8 cellular contexts compared by ENCODE assay signal in the genomic region with DNA sequence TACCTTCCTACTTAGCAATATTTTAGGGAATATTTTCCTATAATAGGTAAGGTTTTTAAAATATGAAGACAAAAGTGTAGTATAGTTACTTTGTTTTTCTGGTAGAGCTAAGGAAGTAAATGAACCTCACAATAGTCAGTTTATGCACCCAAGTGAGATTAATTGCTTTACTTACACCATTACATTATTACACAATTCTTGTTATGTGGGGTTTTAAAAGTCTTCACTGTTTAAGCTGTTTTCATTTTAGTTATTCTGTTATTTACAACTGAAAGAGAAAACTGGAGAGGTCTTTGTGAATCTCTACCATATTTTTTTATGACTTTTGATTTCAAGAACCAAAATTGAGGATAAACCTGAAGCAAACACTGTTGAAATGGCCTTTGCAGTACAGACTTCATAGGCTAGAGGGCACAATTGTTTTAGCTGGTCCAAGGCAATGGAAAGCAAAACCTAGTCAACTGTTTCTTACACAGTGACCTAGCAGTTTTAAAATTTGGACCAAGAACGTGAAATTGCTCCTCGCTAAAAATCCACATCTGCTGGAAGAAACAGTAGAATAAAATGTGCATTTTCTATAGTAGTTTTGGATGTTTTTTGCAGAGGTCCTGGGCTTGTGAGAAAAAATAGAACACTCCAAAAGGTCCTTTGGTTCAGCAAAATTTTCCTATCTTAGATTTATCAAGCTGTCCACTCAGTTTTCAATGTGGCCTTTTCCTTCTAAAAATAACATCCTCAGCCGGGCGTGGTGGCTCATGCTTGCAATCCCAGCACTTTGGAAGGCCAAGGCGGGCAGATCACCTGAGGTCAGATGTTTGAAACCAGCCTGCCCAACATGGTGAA.
A peak's percentile ranks its signal among the peaks of the same experiment; 100 is the strongest.
DNase-seq lines count a peak whose midpoint lies in the region; ATAC-seq and TF ChIP-seq lines count a peak whose summit lies in the region.

No MANE protein-coding gene starts in this region.

- ATAC-seq in natural killer cell = peak; percentile 79 to 89 (median 88)

- H3K4me3 ChIP-seq in GM06990 (replicated peaks; ENCODE audit: low read depth, low read length) (peak overlapping the region; percentile 14; the same call in 1 of the 2 replicates), Karpas-422 (ENCODE audit: low read length) (no peak overlapping the region), SU-DHL-6 (ENCODE audit: insufficient read depth, low read length, poor library complexity, severe bottlenecking) (no peak overlapping the region)

- DNase-seq in ACHN = peak; percentile 60
- DNase-seq in GM06990 (ENCODE audit: extremely low read depth, insufficient read length) = peak; percentile 53
- DNase-seq in H9 = no peak
- DNase-seq in Karpas-422 = peak; percentile 74
- DNase-seq in fibroblast of gingiva (ENCODE audit: low read depth) = peak; percentile 70
- no peak for DNase-seq in natural killer cell
- no peak for DNase-seq in occipital lobe (lab: John Stamatoyannopoulos, UW)

- no peak overlapping the region for H3K4me2 ChIP-seq in H9 (ENCODE audit: insufficient read depth, insufficient read length, low read length)
- H3K4me2 ChIP-seq in Karpas-422 (ENCODE audit: low read depth, low read length, poor library complexity, severe bottlenecking) = no peak overlapping the region
- no peak overlapping the region for H3K4me2 ChIP-seq in SU-DHL-6 (ENCODE audit: low read depth, low read length, poor library complexity, severe bottlenecking)

- H3K9ac ChIP-seq in H9 (ENCODE audit: extremely low read depth, insufficient read length, low read length) (no peak overlapping the region), Karpas-422 (ENCODE audit: low read length) (no peak overlapping the region), SU-DHL-6 (ENCODE audit: low read length) (no peak overlapping the region)

- no peak overlapping the region for H2BK15ac ChIP-seq in H9 (ENCODE audit: low read depth, low read length)

- H2BK5ac ChIP-seq in H9 (ENCODE audit: insufficient read length, low read length) = no peak overlapping the region

- no peak overlapping the region for H3K4ac ChIP-seq in H9 (ENCODE audit: low read depth, low read length)

- H4K5ac ChIP-seq in H9 (ENCODE audit: insufficient read length, low read depth, low read length) = no peak overlapping the region

- H4K8ac ChIP-seq in H9 (replicated peaks; ENCODE audit: insufficient read length, low read depth, low read length) = no peak overlapping the region

- no peak overlapping the region for H2AK5ac ChIP-seq in H9 (ENCODE audit: insufficient read length, low read length)

- H3K36me3 ChIP-seq in GM06990 (ENCODE audit: control insufficient read depth, insufficient read depth, low read length) (no peaks in the 10 kb centered on the region), Karpas-422 (ENCODE audit: insufficient read depth, low read length) (no peaks in the 10 kb centered on the region), SU-DHL-6 (ENCODE audit: low read length) (no peaks in the 10 kb centered on the region)

- H2BK12ac ChIP-seq in H9 (ENCODE audit: insufficient read length, low read depth, low read length) = no peak overlapping the region

- intact Hi-C loops in natural killer cell (cut with micrococcal nuclease) = loop anchor here (1.0 to 10.0 kb wide), 3 partner anchors 66 to 757 kb away; a partner anchor contains a TSS

- no peak overlapping the region for H3K23ac ChIP-seq in H9 (ENCODE audit: insufficient read length, low read depth, low read length)

- H3K4me3 Mint-ChIP-seq in H9 (no peak overlapping the region), natural killer cell (no peak overlapping the region)

- H3K27me3 ChIP-seq in GM06990 (replicated peaks; ENCODE audit: control insufficient read depth, insufficient read depth, low read length) = no peaks in the 10 kb centered on the region
- no peaks in the 10 kb centered on the region for H3K27me3 ChIP-seq in H9 (ENCODE audit: insufficient read depth, low read length)
- H3K27me3 ChIP-seq in Karpas-422 (ENCODE audit: low read length) = no peaks in the 10 kb centered on the region
- no peaks in the 10 kb centered on the region for H3K27me3 ChIP-seq in SU-DHL-6 (ENCODE audit: low read length)

- no peak overlapping the region for H3K56ac ChIP-seq in H9 (ENCODE audit: insufficient read length, low read depth, low read length)

- no peak overlapping the region for H3T11ph ChIP-seq in H9 (ENCODE audit: low read length)

- no peaks in the 10 kb centered on the region for H3K9me3 ChIP-seq in H9 (ENCODE audit: control insufficient read depth, low read depth, low read length)
- H3K9me3 ChIP-seq in Karpas-422 (ENCODE audit: low read length) = no peaks in the 10 kb centered on the region
- H3K9me3 ChIP-seq in SU-DHL-6 (ENCODE audit: insufficient read depth, low read length) = no peaks in the 10 kb centered on the region

- no peak overlapping the region for H2BK20ac ChIP-seq in H9 (ENCODE audit: low read depth, low read length, poor library complexity, severe bottlenecking)

- peak overlapping the region; percentile 70 for H3K18ac ChIP-seq in H9 (ENCODE audit: insufficient read length, low read depth, low read length)

- H3K36me3 Mint-ChIP-seq in H9 (ENCODE audit: insufficient read depth in 1 of 3, low read depth in 3 of 3) = peaks cover 0 to 12% (median 0%) of the 10 kb centered on the region in 3 experiments; a peak in 1 of 7 replicates
- H3K36me3 Mint-ChIP-seq in natural killer cell = no peaks in the 10 kb centered on the region

- no peaks in the 10 kb centered on the region for H3F3A ChIP-seq in SU-DHL-6 (ENCODE audit: insufficient read depth)

- H3K9me3 Mint-ChIP-seq in H9 = peaks cover 0 to 6% of the 10 kb centered on the region in 2 experiments; a peak in 1 of 5 replicates
- H3K9me3 Mint-ChIP-seq in natural killer cell = no peaks in the 10 kb centered on the region

- peak; percentile 73 for TF ChIP-seq CTCF in GM06990 (IDR thresholded peaks at IDR 0.05; ENCODE audit: insufficient read depth, low read length, poor library complexity, severe bottlenecking)
- TF ChIP-seq CTCF in H9 (conservative IDR thresholded peaks at IDR 0.05) = peak; percentile 85
- peak; percentile 42 for TF ChIP-seq CTCF in SU-DHL-6 (IDR thresholded peaks at IDR 0.05; ENCODE audit: insufficient read depth, low read length, poor library complexity, severe bottlenecking)
- TF ChIP-seq CTCF in natural killer cell (IDR thresholded peaks at IDR 0.05) = peak; percentile 71

- H3K79me1 ChIP-seq in H9 (ENCODE audit: insufficient read depth, low read depth, low read length, poor library complexity, severe bottlenecking) = no peaks in the 10 kb centered on the region

- no CpG with 5 or more reads among the region's 5 CpGs for WGBS in H9 (ENCODE audit: extremely low coverage, insufficient read length, low lambda C conversion rate)

- H3K27ac ChIP-seq in H9 (ENCODE audit: insufficient read length, low read depth, low read length) (no peak overlapping the region), Karpas-422 (ENCODE audit: low read length) (no peak overlapping the region), SU-DHL-6 (ENCODE audit: low read depth, low read length) (no peak overlapping the region)

- H3K4me1 Mint-ChIP-seq in H9 = peaks cover 22 to 37% of the 10 kb centered on the region in 2 experiments
- no peaks in the 10 kb centered on the region for H3K4me1 Mint-ChIP-seq in natural killer cell

- H3K79me2 ChIP-seq in H9 (ENCODE audit: insufficient read depth, low read length) (no peaks in the 10 kb centered on the region), Karpas-422 (ENCODE audit: low read length) (no peaks in the 10 kb centered on the region), SU-DHL-6 (ENCODE audit: insufficient read depth, low read length) (no peaks in the 10 kb centered on the region)

- H4K20me1 ChIP-seq in H9 (ENCODE audit: control insufficient read depth, insufficient read depth, insufficient read length) (no peaks in the 10 kb centered on the region), Karpas-422 (ENCODE audit: insufficient read depth, low read depth, low read length) (no peaks in the 10 kb centered on the region), SU-DHL-6 (ENCODE audit: low read depth, low read length) (no peaks in the 10 kb centered on the region)

- H4K91ac ChIP-seq in H9 (ENCODE audit: insufficient read length, low read depth, low read length) = no peak overlapping the region

- peak overlapping the region in 1 of 3 experiments; percentile 80; a peak in 2 of 7 replicates for H3K27ac Mint-ChIP-seq in H9
- no peak overlapping the region for H3K27ac Mint-ChIP-seq in natural killer cell

- H2AFZ ChIP-seq in H9 (ENCODE audit: low read length) (no peak overlapping the region), Karpas-422 (ENCODE audit: low read length) (no peak overlapping the region), SU-DHL-6 (ENCODE audit: low read depth, low read length, severe bottlenecking) (no peak overlapping the region)

- in situ Hi-C loops in ACHN (cut with HindIII; ENCODE audit: low pct_ligation_motif_present, low pct_unique_long_range_greater_than_20kb, low sequenced_read_pairs) = no loop called here

- H3K4me1 ChIP-seq in H9 (ENCODE audit: insufficient read depth, low read length) = peaks cover 7% of the 10 kb centered on the region; the same call in 1 of the 2 replicates
- no peaks in the 10 kb centered on the region; the same call in 1 of the 2 replicates for H3K4me1 ChIP-seq in Karpas-422 (ENCODE audit: low read length)

- H3K9me2 ChIP-seq in Karpas-422 (replicated peaks; ENCODE audit: insufficient read depth, low read length) (no peaks in the 10 kb centered on the region), SU-DHL-6 (replicated peaks; ENCODE audit: insufficient read depth, low read length) (no peaks in the 10 kb centered on the region)

- H3K23me2 ChIP-seq in H9 (ENCODE audit: insufficient read length, low read depth, low read length, poor library complexity, severe bottlenecking) = no peaks in the 10 kb centered on the region

- no peak overlapping the region for H2BK120ac ChIP-seq in H9 (ENCODE audit: low read depth, low read length, poor library complexity, severe bottlenecking)

- peaks cover 2% of the 10 kb centered on the region; the same call in 1 of the 2 replicates for H3K27me3 Mint-ChIP-seq in H9 (ENCODE audit: low read depth)
- H3K27me3 Mint-ChIP-seq in natural killer cell (ENCODE audit: low read depth in 2 of 2) = no peaks in the 10 kb centered on the region

- no peak overlapping the region for H3K14ac ChIP-seq in H9 (ENCODE audit: insufficient read depth, low read length)

Comparison
In these comparisons a context has a peak if more than half of its experiments do, and no peak if none do; other contexts are left out.
1. DNase-seq: peak in ACHN (single experiment), GM06990 (single experiment), Karpas-422 (single experiment) and fibroblast of gingiva (single experiment); none in H9 (single experiment), natural killer cell (single experiment) and occipital lobe (single experiment).
2. Peak in every context shown above with its lines, with median percentiles within 50 percentile points of each other: CTCF ChIP-seq.